ENCODE assay signal across 2 cellular contexts in the genomic region with DNA sequence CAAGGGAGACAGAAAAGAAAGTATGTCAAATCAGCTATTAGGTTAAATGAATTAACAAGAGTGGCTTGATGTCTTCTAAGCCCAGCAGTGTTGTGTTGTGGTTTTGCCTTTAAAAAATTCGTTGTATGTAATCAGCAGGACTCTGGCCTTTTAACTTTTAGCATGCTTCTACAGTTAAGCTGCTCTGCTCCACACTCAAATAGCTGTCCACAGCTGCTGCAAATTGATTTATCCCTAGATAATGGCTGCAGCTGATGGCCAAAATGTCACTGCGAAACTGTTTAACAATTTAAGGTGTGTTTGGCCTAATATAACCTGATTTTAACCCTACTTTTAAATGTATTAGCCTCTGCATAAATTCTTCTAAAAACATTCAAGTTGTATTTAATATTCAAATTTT.
TF ChIP-seq lines count a peak whose summit lies in the region.

No MANE protein-coding gene starts in this region.

TF ChIP-seq in GM12891, 5 proteins besides CTCF, POLR2A, EP300 and RAD21:
- no peak for TF ChIP-seq POU2F2 (IDR thresholded peaks at IDR 0.05; ENCODE audit: low read depth, low read length)
- no peak for TF ChIP-seq SPI1 (IDR thresholded peaks at IDR 0.05; ENCODE audit: low read depth, low read length)
- TF ChIP-seq PAX5 (IDR thresholded peaks at IDR 0.05; ENCODE audit: insufficient read depth, low read length, severe bottlenecking), result no peak
- TF ChIP-seq TAF1 (IDR thresholded peaks at IDR 0.05; ENCODE audit: low read depth, low read length), result no peak
- no peak for TF ChIP-seq POLR2AphosphoS5 (IDR thresholded peaks at IDR 0.05; ENCODE audit: low read depth, low read length)

TF ChIP-seq in H1, 55 proteins besides CTCF, POLR2A, EP300 and RAD21:
- TF ChIP-seq SP1 (IDR thresholded peaks at IDR 0.05; ENCODE audit: low read depth, low read length) (no peak), ASH2L (IDR thresholded peaks at IDR 0.05; ENCODE audit: low read length) (no peak), CBX8 (IDR thresholded peaks at IDR 0.05; ENCODE audit: borderline replicate concordance, low read depth, low read length) (no peak), KDM1A (IDR thresholded peaks at IDR 0.05; ENCODE audit: borderline replicate concordance, low read length) (no peak), POU5F1 (IDR thresholded peaks at IDR 0.05; ENCODE audit: low read depth, low read length) (no peak), TAF1 (IDR thresholded peaks at IDR 0.05; ENCODE audit: low read depth, low read length) (no peak), JUND (IDR thresholded peaks at IDR 0.05; ENCODE audit: low read length) (no peak)
TF ChIP-seq in H1: peak in this region for 0.
